ENCODE assay signal across 22 cellular contexts in the genomic region with DNA sequence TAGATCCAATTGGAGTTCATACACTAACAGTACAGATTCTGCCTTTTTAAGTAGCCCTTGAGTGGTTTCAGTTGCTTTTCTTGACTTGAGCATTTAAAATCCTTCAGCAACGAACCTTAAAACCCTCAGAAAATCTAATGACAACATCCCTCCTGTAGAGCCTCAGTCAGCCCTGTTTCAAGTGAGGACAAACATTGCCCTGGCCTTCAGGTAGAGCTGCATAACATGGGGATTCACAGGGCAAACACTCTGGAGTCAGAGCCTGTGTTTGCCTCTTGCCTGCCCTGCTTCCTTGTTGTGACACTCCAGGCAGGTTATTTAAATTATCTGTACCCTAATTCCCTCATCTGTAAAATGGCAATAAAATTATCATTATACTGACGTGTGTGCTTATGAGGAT.
DNase-seq lines count a peak whose midpoint lies in the region; ATAC-seq and TF ChIP-seq lines count a peak whose summit lies in the region.
"Had no signal": no experiment of that assay in that cellular context is flagged by ENCODE, and none has a peak within 500 bp of the region (broad histone marks: within the 10 kb centered on the region; RNA-seq: fewer than 3 reads in every experiment).

No MANE protein-coding gene starts in this region.

- intact Hi-C loops in PC-9 (cut with micrococcal nuclease; ENCODE audit: unreplicated experiment): loop anchor here (2.0 kb wide), 1 partner anchor 138 kb away; no protein-coding TSS in a partner anchor
- intact Hi-C loops in upper lobe of right lung (cut with DNase I): loop anchor here (5.0 kb wide), 1 partner anchor 139 kb away; no protein-coding TSS in a partner anchor

- CTCF ChIA-PET in PC-9 (lab: Charles Lee): no interaction called here

- H3K9me2 ChIP-seq in PC-9 (ENCODE audit: insufficient read depth): no peaks in the 10 kb centered on the region

- H3K27ac ChIP-seq in PC-9: peak overlapping the region; percentile 71
- H3K27ac ChIP-seq in epithelial cell of prostate: peak overlapping the region; percentile 78
- H3K27ac ChIP-seq in upper lobe of right lung: no peak overlapping the region
- H3K27ac ChIP-seq: C4-2B had no signal

- no peak overlapping the region for H3K4me3 ChIP-seq in PC-9
- no peak overlapping the region for H3K4me3 ChIP-seq in upper lobe of right lung

- DNase-seq in SIG-M5 treated with dmso at 0.1 percent for 504 hours (lab: John Stamatoyannopoulos, UW; ENCODE audit: unreplicated experiment) (peak; percentile 61), SIG-M5 (lab: John Stamatoyannopoulos, UW) (no peak), PC-9 (peak; percentile 23 to 83), epithelial cell of prostate (ENCODE audit: low read depth, low spot score) (no peak), upper lobe of right lung (no peak), NCI-H1436 (lab: John Stamatoyannopoulos, UW) (no peak), HK-2 (ENCODE audit: unreplicated experiment) (no peak), SW 1271 (lab: John Stamatoyannopoulos, UW) (no peak)
- DNase-seq: DND-41, H7, Karpas-422, NCI-H1048, NCI-H1417 treated with DMSO at 0.1 percent for 48 hours, NCI-H187 treated with DMSO at 0.1 percent for 48 hours, NCI-H2107, NCI-H345, NCI-H526, RPMI8226, SHP77 treated with DMSO at 0.1 percent for 48 hours, T-cell had no signal

- POLR2A ChIA-PET in PC-9 (lab: Charles Lee; ENCODE audit: unreplicated experiment): no interaction called here

- H3K9me3 ChIP-seq in PC-9 (ENCODE audit: insufficient read depth, low read depth) (no peaks in the 10 kb centered on the region), upper lobe of right lung (no peaks in the 10 kb centered on the region)

- no peaks in the 10 kb centered on the region for H3K79me2 ChIP-seq in PC-9 (ENCODE audit: low read depth)

- BruUV-seq in PC-9 (replicated peaks; lab: Mats Ljungman, UMichigan): no TSS peak

- peak overlapping the region; percentile 46 for H3K4me2 ChIP-seq in PC-9

- ATAC-seq in upper lobe of right lung: peak; percentile 24
- ATAC-seq: SK-N-SH treated with all-trans-retinoic acid at 6 μM for 48 hours, T-cell had no signal

- H3K36me3 ChIP-seq in PC-9 (ENCODE audit: low read depth) (no peaks in the 10 kb centered on the region), upper lobe of right lung (no peaks in the 10 kb centered on the region)

- H3K27me3 ChIP-seq in PC-9 (ENCODE audit: insufficient read depth, low read depth): no peaks in the 10 kb centered on the region
- H3K27me3 ChIP-seq in upper lobe of right lung: no peaks in the 10 kb centered on the region

- no peak overlapping the region for H2AFZ ChIP-seq in PC-9

- H4K20me1 ChIP-seq in PC-9 (ENCODE audit: insufficient read depth): no peaks in the 10 kb centered on the region

- peaks cover 26% of the 10 kb centered on the region for H3K4me1 ChIP-seq in PC-9 (replicated peaks; ENCODE audit: insufficient read depth)
- H3K4me1 ChIP-seq in upper lobe of right lung: no peaks in the 10 kb centered on the region

- TF ChIP-seq CTCF in PC-9 (conservative IDR thresholded peaks at IDR 0.05) (no peak), upper lobe of right lung (IDR thresholded peaks at IDR 0.05) (no peak)

- H3F3A ChIP-seq in PC-9 (ENCODE audit: insufficient read depth, low read depth): peaks cover 22% of the 10 kb centered on the region

Comparison
In these comparisons a context has a peak if more than half of its experiments do, and no peak if none do; other contexts are left out.
1. DNase-seq: peak in SIG-M5 treated with dmso at 0.1 percent for 504 hours (single experiment) and PC-9 (2 of 2); none in SIG-M5 (single experiment), epithelial cell of prostate (single experiment), upper lobe of right lung (single experiment), NCI-H1436 (single experiment), HK-2 (single experiment) and SW 1271 (0 of 2).